Comparison of ENCODE assay signal across 8 cellular contexts in the genomic region with DNA sequence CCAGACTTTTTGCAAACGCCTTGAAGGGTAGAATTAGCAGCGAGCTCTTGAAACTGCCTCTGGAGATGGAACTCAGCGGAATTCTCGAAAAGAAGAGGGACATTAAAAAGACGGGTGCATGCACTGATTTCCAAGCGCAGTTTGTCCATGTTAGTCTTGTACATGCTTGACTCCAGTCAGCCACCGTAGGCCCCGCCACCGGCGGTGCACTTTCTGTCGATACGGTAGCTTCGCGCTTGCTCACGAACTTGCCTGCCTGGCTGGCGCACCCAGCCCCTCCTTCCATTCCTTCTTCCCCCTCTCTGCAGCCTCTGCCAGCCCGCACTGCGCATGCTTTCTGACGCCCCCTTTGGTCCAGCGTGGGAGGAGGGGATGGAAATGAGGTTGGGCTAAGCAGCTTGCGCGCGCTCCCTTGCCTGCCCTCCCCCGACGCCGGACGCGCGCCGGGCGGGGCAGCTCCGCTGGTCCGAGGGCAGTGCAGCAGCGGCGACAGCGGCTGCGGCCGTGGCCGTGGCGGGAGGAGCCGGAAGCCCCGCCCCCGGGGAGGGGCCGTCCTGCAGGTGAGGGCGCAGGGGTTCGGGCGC. TPM values are rescaled to one million over a fixed set of nuclear protein-coding genes. Genes with fewer than 3 reads are reported as not detected.
DNase-seq lines count a peak whose midpoint lies in the region; ATAC-seq and TF ChIP-seq lines count a peak whose summit lies in the region.

A gene with protein sequence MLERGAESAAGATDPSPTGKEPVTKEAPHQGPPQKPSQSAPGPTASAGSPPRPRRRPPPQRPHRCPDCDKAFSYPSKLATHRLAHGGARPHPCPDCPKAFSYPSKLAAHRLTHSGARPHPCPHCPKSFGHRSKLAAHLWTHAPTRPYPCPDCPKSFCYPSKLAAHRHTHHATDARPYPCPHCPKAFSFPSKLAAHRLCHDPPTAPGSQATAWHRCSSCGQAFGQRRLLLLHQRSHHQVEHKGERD (plus strand): TSS at position 227 of the 584 bp plus-strand sequence. CDS start 1,235 bp downstream, outside the sequence.

- H3K36me3 Mint-ChIP-seq in activated T-helper 17 cell treated with anti-CD3 and anti-CD28 coated beads, Interleukin-2, amount 50 U/mL, for 72 hours (ENCODE audit: low read depth) = peaks cover 9% of the 10 kb centered on the region
- peaks cover 20% of the 10 kb centered on the region for H3K36me3 Mint-ChIP-seq in nephron (ENCODE audit: low read depth)

- no peaks in the 10 kb centered on the region for H3K79me2 ChIP-seq in KMS-11 (ENCODE audit: insufficient read depth, low read depth)

- TF ChIP-seq CTCF in KMS-11 (conservative IDR thresholded peaks at IDR 0.05; ENCODE audit: low read depth, low read length) (no peak), nephron (IDR thresholded peaks at IDR 0.05; ENCODE audit: unreplicated experiment in 3 of 3) (no peak)

- peak within 1 kb of the TSS; percentile 60 for H3K27ac ChIP-seq in KMS-11

- no peak within 1 kb of the TSS for H3K4me3 ChIP-seq in KMS-11 (IDR thresholded peaks at IDR 0.05; ENCODE audit: insufficient read depth, low read depth, low read length)

- peak within 1 kb of the TSS; percentile 72 for H2AFZ ChIP-seq in KMS-11 (ENCODE audit: low read depth)

- H3K4me3 Mint-ChIP-seq in activated T-helper 17 cell treated with anti-CD3 and anti-CD28 coated beads, Interleukin-2, amount 50 U/mL, for 72 hours = peak within 1 kb of the TSS; percentile 89
- H3K4me3 Mint-ChIP-seq in nephron = peak within 1 kb of the TSS; percentile 90 to 96 (median 92)

- peaks cover 22% of the 10 kb centered on the region for H3K4me1 ChIP-seq in KMS-11 (ENCODE audit: low read depth, poor library complexity, severe bottlenecking)

- H3K9me3 Mint-ChIP-seq in activated T-helper 17 cell treated with anti-CD3 and anti-CD28 coated beads, Interleukin-2, amount 50 U/mL, for 72 hours = no peaks in the 10 kb centered on the region
- no peaks in the 10 kb centered on the region for H3K9me3 Mint-ChIP-seq in nephron

- peak within 1 kb of the TSS; percentile 94 for H3K4me2 ChIP-seq in KMS-11

- H3K27me3 ChIP-seq in KMS-11 (ENCODE audit: insufficient read depth, low read depth) = no peaks in the 10 kb centered on the region

- DNase-seq in DMS79 (lab: John Stamatoyannopoulos, UW) (peak; percentile 88), RPMI7951 (ENCODE audit: low read depth) (peak; percentile 94), fibroblast of peridontal ligament (ENCODE audit: extremely low read depth) (peak; percentile 94)
- peak; percentile 90 for DNase-seq in stimulated activated naive CD8-positive, alpha-beta T cell treated with anti-CD3 and anti-CD28 coated beads, Interleukin-15, Interleukin-2, amounts not matched to agents 100 U/mL and 50 U/mL, for 24 hours

- H3K27me3 Mint-ChIP-seq in activated T-helper 17 cell treated with anti-CD3 and anti-CD28 coated beads, Interleukin-2, amount 50 U/mL, for 72 hours = no peaks in the 10 kb centered on the region
- no peaks in the 10 kb centered on the region for H3K27me3 Mint-ChIP-seq in nephron (ENCODE audit: low read depth)

- peak; percentile 50 for ATAC-seq in GM21737 (IDR thresholded peaks at IDR 0.05; ENCODE audit: unreplicated experiment)
- peak; percentile 62 for ATAC-seq in activated T-helper 17 cell treated with anti-CD3 and anti-CD28 coated beads, Interleukin-2, amount 50 U/mL, for 72 hours (replicated peaks)
- peak; percentile 68 for ATAC-seq in stimulated activated naive CD8-positive, alpha-beta T cell treated with anti-CD3 and anti-CD28 coated beads, Interleukin-15, Interleukin-2, amounts not matched to agents 100 U/mL and 50 U/mL, for 24 hours

- H3K9ac ChIP-seq in KMS-11 = peak within 1 kb of the TSS; percentile 54; the same call in 1 of the 2 replicates

- H3K27ac Mint-ChIP-seq in activated T-helper 17 cell treated with anti-CD3 and anti-CD28 coated beads, Interleukin-2, amount 50 U/mL, for 72 hours = peak within 1 kb of the TSS; percentile 87
- H3K27ac Mint-ChIP-seq in nephron = peak within 1 kb of the TSS; percentile 97 to 100 (median 99)

- H4K20me1 ChIP-seq in KMS-11 (ENCODE audit: insufficient read depth) = no peaks in the 10 kb centered on the region

- no peaks in the 10 kb centered on the region for H3K36me3 ChIP-seq in KMS-11 (ENCODE audit: insufficient read depth)

- peaks cover 9% of the 10 kb centered on the region for H3K4me1 Mint-ChIP-seq in activated T-helper 17 cell treated with anti-CD3 and anti-CD28 coated beads, Interleukin-2, amount 50 U/mL, for 72 hours
- peaks cover 10% of the 10 kb centered on the region for H3K4me1 Mint-ChIP-seq in nephron

RNA-seq across cellular contexts. Expression of the gene that starts here (rescaled TPM):
- total RNA-seq in RPMI7951 (2014; rRNA removed; shearing (Covaris generic)) = 0.20 TPM in 1 of 2 replicates, not detected in the other
- total RNA-seq in activated T-helper 17 cell treated with anti-CD3 and anti-CD28 coated beads, Interleukin-2, amount 50 U/mL, for 72 hours = 1 to 10 TPM in 1 of 2 donors, under 1 TPM in 1; 0.86 to 1.7 TPM

Comparison
In these comparisons a context has a peak if more than half of its experiments do, and no peak if none do; other contexts are left out.
1. Peak in DNase-seq in RPMI7951; RNA of the gene not detected or under 1 TPM.